ENCODE assay signal across 22 cellular contexts in genomic region chr2:126558029-126558428, GRCh38.
DNase-seq lines count a peak whose midpoint lies in the region; ATAC-seq, FAIRE-seq and TF ChIP-seq lines count a peak whose summit lies in the region.
"Had no signal": no experiment of that assay in that cellular context is flagged by ENCODE, and none has a peak within 500 bp of the region (broad histone marks: within the 10 kb centered on the region; RNA-seq: fewer than 3 reads in every experiment).

No MANE protein-coding gene starts in this region.

- no peak overlapping the region for H2AFZ ChIP-seq in mesenchymal stem cell (ENCODE audit: low read depth, low read length)

- 95% methylated on average over 11 of the region's 11 CpGs for WGBS in mesenchymal stem cell

- ATAC-seq in Right ventricle myocardium inferior (no peak), HG03196 (IDR thresholded peaks at IDR 0.05; ENCODE audit: unreplicated experiment) (no peak)
- ATAC-seq: A549; CD8-positive, alpha-beta T cell had no signal

- H4K8ac ChIP-seq in mesenchymal stem cell (ENCODE audit: low read length) = no peak overlapping the region

- FAIRE-seq in bronchial epithelial cell (lab: Jason Lieb, UNC) = peak; percentile 43
- FAIRE-seq: A549, D721Med, G401.6, GM12891, GM19239 had no signal

- no peak overlapping the region for H3K27ac ChIP-seq in mesenchymal stem cell (ENCODE audit: low read length, poor library complexity, severe bottlenecking)
- H3K27ac ChIP-seq: 22Rv1; A549; BLaER1 treated with 17β-estradiol and CSF1 and Interleukin-3, amounts not matched to agents 10 nM and 100 nM; C4-2B had no signal

- H3K9me3 Mint-ChIP-seq in HFFc6 = no peaks in the 10 kb centered on the region

- no peaks in the 10 kb centered on the region for H3K4me1 Mint-ChIP-seq in HFFc6 (ENCODE audit: low read depth)
- H3K4me1 Mint-ChIP-seq: B cell had no signal

- no peaks in the 10 kb centered on the region for H3K36me3 Mint-ChIP-seq in HFFc6 (ENCODE audit: low read depth)
- H3K36me3 Mint-ChIP-seq: CD8-positive, alpha-beta T cell had no signal

- H3K9me3 ChIP-seq in mesenchymal stem cell (ENCODE audit: control insufficient read depth, low read length) = peaks cover 4% of the 10 kb centered on the region
- H3K9me3 ChIP-seq: A549; BLaER1 treated with 17β-estradiol and CSF1 and Interleukin-3, amounts not matched to agents 10 nM and 100 nM; Caco-2 had no signal

- no peak overlapping the region for H3K14ac ChIP-seq in mesenchymal stem cell (ENCODE audit: low read length in 2 of 2)

- no peak overlapping the region for H3K9ac ChIP-seq in mesenchymal stem cell (ENCODE audit: low read length)
- H3K9ac ChIP-seq: BLaER1 treated with 17β-estradiol and CSF1 and Interleukin-3, amounts not matched to agents 10 nM and 100 nM had no signal

- TF ChIP-seq CTCF in HFFc6 (IDR thresholded peaks at IDR 0.05) (no peak), bronchial epithelial cell (IDR thresholded peaks at IDR 0.05; ENCODE audit: insufficient read depth, low read length, severe bottlenecking) (no peak)

- H2BK12ac ChIP-seq in mesenchymal stem cell (ENCODE audit: low read length in 2 of 2) = no peak overlapping the region

- H2AK5ac ChIP-seq in mesenchymal stem cell (ENCODE audit: low read length, severe bottlenecking) = no peak overlapping the region

- H2BK120ac ChIP-seq in mesenchymal stem cell (ENCODE audit: low read depth, low read length) = no peak overlapping the region

- DNase-seq in HFFc6 (no peak), bronchial epithelial cell (ENCODE audit: low read depth) (no peak), mesenchymal stem cell (no peak), Right ventricle myocardium inferior (ENCODE audit: missing footprints) (no peak), islet precursor cell (no peak)
- DNase-seq: AML-193; Caco-2; Calu3; CD4-positive, alpha-beta T cell; CD8-positive, alpha-beta T cell; DMS79 treated with DMSO at 0.1 percent for 48 hours; GF-D8 had no signal

- H2BK15ac ChIP-seq in mesenchymal stem cell (ENCODE audit: low read depth, poor library complexity, severe bottlenecking) = no peak overlapping the region

- no peak overlapping the region for H3K18ac ChIP-seq in mesenchymal stem cell (ENCODE audit: low read depth in 1 of 2, low read length in 2 of 2)

- H3K23ac ChIP-seq in mesenchymal stem cell (ENCODE audit: low read length in 2 of 2) = no peak overlapping the region

- no peaks in the 10 kb centered on the region for H3K79me1 ChIP-seq in mesenchymal stem cell (replicated peaks; ENCODE audit: low read length, poor library complexity, severe bottlenecking)

- no peaks in the 10 kb centered on the region; the same call in 1 of the 2 replicates for H3K27me3 Mint-ChIP-seq in HFFc6 (ENCODE audit: insufficient read depth)

- no peaks in the 10 kb centered on the region for H3K27me3 ChIP-seq in bronchial epithelial cell (ENCODE audit: control insufficient read depth, insufficient read depth, low read length)
- H3K27me3 ChIP-seq in mesenchymal stem cell (ENCODE audit: control insufficient read depth in 1 of 2, insufficient read depth in 1 of 2, low read length in 2 of 2) = no peaks in the 10 kb centered on the region
- H3K27me3 ChIP-seq: BLaER1 treated with 17β-estradiol and CSF1 and Interleukin-3, amounts not matched to agents 10 nM and 100 nM had no signal

- H4K91ac ChIP-seq in mesenchymal stem cell (ENCODE audit: low read length) = peak overlapping the region; percentile 1

- H2BK5ac ChIP-seq in mesenchymal stem cell (ENCODE audit: low read depth, low read length, poor library complexity, severe bottlenecking) = no peak overlapping the region

- H3K4me3 Mint-ChIP-seq in HFFc6 = peak overlapping the region; percentile 25; the same call in 1 of the 2 replicates
- H3K4me3 Mint-ChIP-seq: B cell; CD4-positive, alpha-beta T cell; CD8-positive, alpha-beta T cell had no signal

- no peak overlapping the region for H3K4ac ChIP-seq in mesenchymal stem cell (ENCODE audit: low read depth in 1 of 2, low read length in 2 of 2)

- no peak overlapping the region for H3K27ac Mint-ChIP-seq in HFFc6
- H3K27ac Mint-ChIP-seq: B cell; CD4-positive, alpha-beta T cell; CD8-positive, alpha-beta T cell had no signal

- H3K4me1 ChIP-seq in mesenchymal stem cell (ENCODE audit: control insufficient read depth, insufficient read depth, low read depth, low read length) = no peaks in the 10 kb centered on the region
- H3K4me1 ChIP-seq: A549; BLaER1 treated with 17β-estradiol and CSF1 and Interleukin-3, amounts not matched to agents 10 nM and 100 nM; Caco-2 had no signal

- H3K4me3 ChIP-seq in bronchial epithelial cell (ENCODE audit: low read depth, low read length) (no peak overlapping the region), mesenchymal stem cell (ENCODE audit: insufficient read depth in 1 of 2, low read depth in 1 of 2, low read length in 2 of 2) (peak overlapping the region in 1 of 2 experiments; percentile 4)
- H3K4me3 ChIP-seq: A549; BLaER1 treated with 17β-estradiol and CSF1 and Interleukin-3, amounts not matched to agents 10 nM and 100 nM had no signal

- H3K36me3 ChIP-seq in bronchial epithelial cell (ENCODE audit: control insufficient read depth, insufficient read depth, low read length) = no peaks in the 10 kb centered on the region
- H3K36me3 ChIP-seq in mesenchymal stem cell (ENCODE audit: control insufficient read depth in 1 of 2, insufficient read depth in 2 of 2, low read depth in 1 of 2, low read length in 2 of 2) = no peaks in the 10 kb centered on the region
- H3K36me3 ChIP-seq: BLaER1 treated with 17β-estradiol and CSF1 and Interleukin-3, amounts not matched to agents 10 nM and 100 nM had no signal

- intact Hi-C loops in Right ventricle myocardium inferior (cut with DNase I) = no loop called here

- H3K4me2 ChIP-seq in mesenchymal stem cell (ENCODE audit: low read length, poor library complexity, severe bottlenecking) = no peak overlapping the region
- H3K4me2 ChIP-seq: A549; BLaER1 treated with 17β-estradiol and CSF1 and Interleukin-3, amounts not matched to agents 10 nM and 100 nM had no signal
